ENCODE assay signal across 7 cellular contexts in the genomic region with DNA sequence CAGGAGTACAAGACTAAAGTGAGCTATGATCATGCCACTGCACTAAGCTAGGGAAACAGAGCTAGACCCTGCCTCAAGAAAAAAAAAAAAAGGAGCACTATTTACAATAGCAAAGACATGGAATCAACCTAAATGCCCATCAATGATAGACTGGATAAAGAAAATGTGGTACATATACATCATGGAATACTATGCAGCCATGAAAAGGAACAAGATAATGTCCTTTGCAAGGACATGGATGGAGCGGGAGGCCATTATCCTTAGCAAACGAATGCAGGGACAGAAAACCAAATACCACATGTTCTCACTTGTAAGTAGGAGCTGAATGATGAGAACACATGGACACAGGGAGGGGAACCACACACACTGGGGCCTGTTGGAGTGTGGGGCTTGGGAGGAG. TPM values are rescaled to one million over a fixed set of nuclear protein-coding genes. Genes with fewer than 3 reads are reported as not detected.
"Had no signal": no experiment of that assay in that cellular context is flagged by ENCODE, and none has a peak within 500 bp of the region (broad histone marks: within the 10 kb centered on the region; RNA-seq: fewer than 3 reads in every experiment).

No MANE protein-coding gene starts in this region.

RNA-seq across cellular contexts. Expression of gene NLRP9, which starts 7.8 kb away (rescaled TPM):
- total RNA-seq: GM23248, GM23338, H1, H4, H7, H9, HFFc6 had no signal
- polyA plus RNA-seq: GM23248, GM23338, H1 had no signal

RNA-seq across cellular contexts. Expression of gene RFPL4A, which starts 28.5 kb away (rescaled TPM):
- total RNA-seq: GM23248, GM23338, H1, H7, H9, HFFc6 had no signal
- polyA plus RNA-seq: GM23248, GM23338, H1 had no signal

RNA-seq across cellular contexts. Expression of gene RFPL4AL1, which starts 38.5 kb away (rescaled TPM):
- total RNA-seq: GM23248, GM23338, H1, H7, H9 had no signal
- polyA plus RNA-seq: GM23248, GM23338, H1 had no signal
